Comparison of ENCODE assay signal across 9 cellular contexts in genomic region chr9:110125207-110125751, GRCh38.
DNase-seq lines count a peak whose midpoint lies in the region; ATAC-seq and TF ChIP-seq lines count a peak whose summit lies in the region.
"Had no signal": no experiment of that assay in that cellular context is flagged by ENCODE, and none has a peak within 500 bp of the region (broad histone marks: within the 10 kb centered on the region; RNA-seq: fewer than 3 reads in every experiment).

No MANE protein-coding gene starts in this region.

- intact Hi-C loops in breast epithelium (cut with DNase I; ENCODE audit: low total_unique reads), result no loop called here

- H3K79me2 ChIP-seq in Karpas-422 (ENCODE audit: low read length), result no peaks in the 10 kb centered on the region

- ATAC-seq in GM21360 (IDR thresholded peaks at IDR 0.05; ENCODE audit: unreplicated experiment), result no peak

- no peaks in the 10 kb centered on the region for H4K20me1 ChIP-seq in Karpas-422 (ENCODE audit: insufficient read depth, low read depth, low read length)

- no peaks in the 10 kb centered on the region for H3K27me3 ChIP-seq in breast epithelium
- no peaks in the 10 kb centered on the region for H3K27me3 ChIP-seq in Karpas-422 (ENCODE audit: low read length)
- H3K27me3 ChIP-seq: neutrophil had no signal

- no peak overlapping the region for H3K9ac ChIP-seq in Karpas-422 (ENCODE audit: low read length)

- TF ChIP-seq CTCF in breast epithelium (IDR thresholded peaks at IDR 0.05), result no peak

- peak overlapping the region in 2 of 3 donors; percentile 24 to 26 for H3K4me3 ChIP-seq in breast epithelium
- H3K4me3 ChIP-seq in Karpas-422 (ENCODE audit: low read length), result no peak overlapping the region

- no peak overlapping the region for H2AFZ ChIP-seq in Karpas-422 (ENCODE audit: low read length)

- DNase-seq in HuH-7 (ENCODE audit: low spot score) (peak; percentile 78), breast epithelium (ENCODE audit: low spot score in 2 of 2) (peak; percentile 52 to 90), left kidney (ENCODE audit: low read depth, low spot score) (peak; percentile 87), stromal cell of bone marrow (ENCODE audit: low read depth) (peak; percentile 95), NCI-H2081 treated with DMSO at 0.1 percent for 48 hours (lab: John Stamatoyannopoulos, UW) (no peak), Karpas-422 (no peak)
- no peak for DNase-seq in effector CD8-positive, alpha-beta T cell (lab: John Stamatoyannopoulos, UW)

- TF ChIP-seq POLR2A in breast epithelium (IDR thresholded peaks at IDR 0.05), result peak; percentile 12

- no peaks in the 10 kb centered on the region for H3K9me2 ChIP-seq in Karpas-422 (replicated peaks; ENCODE audit: insufficient read depth, low read length)

- H3K36me3 ChIP-seq in breast epithelium, result no peaks in the 10 kb centered on the region
- H3K36me3 ChIP-seq in Karpas-422 (ENCODE audit: insufficient read depth, low read length), result no peaks in the 10 kb centered on the region
- H3K36me3 ChIP-seq: neutrophil had no signal

- H3K9me3 ChIP-seq in breast epithelium (no peaks in the 10 kb centered on the region), Karpas-422 (ENCODE audit: low read length) (no peaks in the 10 kb centered on the region)
- H3K9me3 ChIP-seq: neutrophil had no signal

- H3K27ac ChIP-seq in breast epithelium (peak overlapping the region; percentile 82 to 89), Karpas-422 (ENCODE audit: low read length) (no peak overlapping the region)
- H3K27ac ChIP-seq: neutrophil had no signal

- H3K4me2 ChIP-seq in Karpas-422 (ENCODE audit: low read depth, low read length, poor library complexity, severe bottlenecking), result no peak overlapping the region

- H3K4me1 ChIP-seq in breast epithelium (no peaks in the 10 kb centered on the region), Karpas-422 (ENCODE audit: low read length) (peaks cover 64% of the 10 kb centered on the region)

Comparison
In these comparisons a context has a peak if more than half of its experiments do, and no peak if none do; other contexts are left out.
1. DNase-seq: peak in HuH-7 (single experiment), breast epithelium (2 of 2), left kidney (single experiment) and stromal cell of bone marrow (single experiment); none in NCI-H2081 treated with DMSO at 0.1 percent for 48 hours (single experiment), Karpas-422 (single experiment) and effector CD8-positive, alpha-beta T cell (single experiment).